Comparison of ENCODE assay signal across 8 cellular contexts in the genomic region with DNA sequence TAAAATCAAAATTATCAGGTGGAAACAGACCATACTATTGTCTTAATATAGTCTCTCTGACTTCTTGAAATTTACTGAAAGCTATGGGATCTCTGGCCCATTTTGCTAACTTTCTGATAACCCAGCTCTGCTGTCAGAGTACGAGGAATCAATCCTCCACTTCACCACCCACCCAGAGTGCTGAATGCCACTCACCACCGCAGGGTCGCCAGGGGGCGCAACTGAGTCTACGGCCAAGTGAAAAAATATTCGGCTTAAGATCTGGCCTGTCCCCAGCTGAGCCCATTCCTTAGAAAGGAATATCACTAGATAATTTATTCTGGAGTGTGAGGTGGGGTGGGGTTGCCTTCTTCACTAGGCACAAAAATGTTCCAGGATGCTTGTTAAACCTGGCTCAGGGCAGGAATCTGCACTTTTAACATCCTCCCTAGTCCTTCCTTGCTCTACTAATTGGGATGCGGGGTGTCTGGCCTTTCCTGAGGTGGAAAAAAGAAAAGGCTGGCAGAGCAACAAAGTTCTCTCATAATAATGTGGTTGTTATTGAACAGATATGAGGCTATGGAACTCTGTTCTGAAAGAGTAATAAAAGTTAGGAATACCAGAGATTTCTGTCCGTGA.
DNase-seq lines count a peak whose midpoint lies in the region; TF ChIP-seq lines count a peak whose summit lies in the region.

No MANE protein-coding gene starts in this region.

- TF ChIP-seq EP300 in neural cell (conservative IDR thresholded peaks at IDR 0.05; ENCODE audit: poor library complexity, severe bottlenecking) = no peak

- H3K36me3 ChIP-seq in H7 (replicated peaks; ENCODE audit: control insufficient read depth, insufficient read depth, low read length) = no peaks in the 10 kb centered on the region
- no peaks in the 10 kb centered on the region for H3K36me3 ChIP-seq in neural cell (ENCODE audit: insufficient read depth, low read length)

- H2AFZ ChIP-seq in neural cell (ENCODE audit: low read depth, low read length) = no peak overlapping the region

- no peaks in the 10 kb centered on the region for H4K20me1 ChIP-seq in neural cell (ENCODE audit: insufficient read depth)

- H3K9me3 ChIP-seq in neural cell (ENCODE audit: low read length) = no peaks in the 10 kb centered on the region

- no peaks in the 10 kb centered on the region for H3F3A ChIP-seq in neural cell (ENCODE audit: insufficient read depth, low read length, poor library complexity, severe bottlenecking)

- peak; percentile 15 for DNase-seq in NK-92 treated with Interleukin-12 subunit alpha and Interleukin-12 subunit beta, amount 100 ng/mL, for 24 hours (lab: John Stamatoyannopoulos, UW)
- no peak for DNase-seq in NK-92 (lab: John Stamatoyannopoulos, UW; ENCODE audit: unreplicated experiment)
- peak; percentile 65 for DNase-seq in H7
- peak; percentile 32 for DNase-seq in NCI-H69 (lab: John Stamatoyannopoulos, UW)
- DNase-seq in ecto neural progenitor cell (ENCODE audit: low spot score) = peak; percentile 83
- DNase-seq in KG1 (lab: John Stamatoyannopoulos, UW) = no peak
- no peak for DNase-seq in NCI-H1436 (lab: John Stamatoyannopoulos, UW)

- no peaks in the 10 kb centered on the region for H3K9me2 ChIP-seq in neural cell (ENCODE audit: insufficient read depth, low read length)

- H3K27ac ChIP-seq in neural cell (ENCODE audit: low read length) = no peak overlapping the region

- no peaks in the 10 kb centered on the region for H3K27me3 ChIP-seq in H7 (ENCODE audit: control insufficient read depth, insufficient read depth, low read length)
- no peaks in the 10 kb centered on the region for H3K27me3 ChIP-seq in neural cell (ENCODE audit: insufficient read depth, low read depth, low read length)

- peak; percentile 25 for TF ChIP-seq CTCF in neural cell (IDR thresholded peaks at IDR 0.05; ENCODE audit: poor library complexity, severe bottlenecking)

- H3K9ac ChIP-seq in neural cell (ENCODE audit: low read length) = no peak overlapping the region

- H3K4me3 ChIP-seq in H7 (ENCODE audit: insufficient read depth, low read depth, low read length) (no peak overlapping the region), neural cell (ENCODE audit: low read length) (no peak overlapping the region)

- no peaks in the 10 kb centered on the region for H3K79me2 ChIP-seq in neural cell (replicated peaks; ENCODE audit: insufficient read depth, low read length)

- no peak for TF ChIP-seq RAD21 in neural cell (conservative IDR thresholded peaks at IDR 0.05)

- no peak overlapping the region for H3K4me2 ChIP-seq in neural cell (ENCODE audit: low read length)

TF ChIP-seq in neural cell, 6 proteins besides CTCF, POLR2A, EP300 and RAD21:
- no peak for TF ChIP-seq EZH2 (IDR thresholded peaks at IDR 0.05; ENCODE audit: borderline replicate concordance, insufficient read depth, low read length, poor library complexity, severe bottlenecking)
- TF ChIP-seq MXI1 (conservative IDR thresholded peaks at IDR 0.05; ENCODE audit: poor library complexity, severe bottlenecking) = no peak
- no peak for TF ChIP-seq POLR2AphosphoS5 (IDR thresholded peaks at IDR 0.05)

Comparison
In these comparisons a context has a peak if more than half of its experiments do, and no peak if none do; other contexts are left out.
1. DNase-seq: peak in NK-92 treated with Interleukin-12 subunit alpha and Interleukin-12 subunit beta, amount 100 ng/mL, for 24 hours (single experiment), H7 (single experiment), NCI-H69 (single experiment) and ecto neural progenitor cell (single experiment); none in NK-92 (single experiment), KG1 (single experiment) and NCI-H1436 (single experiment).